Comparison of ENCODE assay signal across 12 cellular contexts in genomic region chr2:219286436-219287115, GRCh38. TPM values are rescaled to one million over a fixed set of nuclear protein-coding genes. Genes with fewer than 3 reads are reported as not detected.
DNase-seq lines count a peak whose midpoint lies in the region; ATAC-seq and TF ChIP-seq lines count a peak whose summit lies in the region.
"Had no signal": no experiment of that assay in that cellular context is flagged by ENCODE, and none has a peak within 500 bp of the region (broad histone marks: within the 10 kb centered on the region; RNA-seq: fewer than 3 reads in every experiment).

No MANE protein-coding gene starts in this region.

- H3K27ac ChIP-seq in PC-9: no peak overlapping the region

- CTCF ChIA-PET in Calu3 (lab: Charles Lee): no interaction called here
- CTCF ChIA-PET in PC-9 (lab: Charles Lee): interaction anchor here (1.0 kb wide), 1 partner anchor 101 kb away, joined by 3 read pairs; no protein-coding TSS in a partner anchor

- BruUV-seq in Calu3 (replicated peaks; lab: Mats Ljungman, UMichigan) (TSS peak; percentile 6), PC-9 (replicated peaks; lab: Mats Ljungman, UMichigan) (TSS peak; percentile 6)

- no peak overlapping the region for H3K4me2 ChIP-seq in PC-9
- H3K4me2 ChIP-seq: SK-N-SH had no signal

- in situ Hi-C loops in G401 (cut with HindIII; ENCODE audit: low sequenced_read_pairs): no loop called here

- POLR2A ChIA-PET in PC-9 (lab: Charles Lee; ENCODE audit: unreplicated experiment): interaction anchor here (0.6 to 0.9 kb wide), 3 partner anchors 12 to 995 kb away, joined by 4 to 7 read pairs (median 4); no protein-coding TSS in a partner anchor

- H3K4me3 Mint-ChIP-seq in Calu3 (ENCODE audit: low read depth, unreplicated experiment): no peak overlapping the region

- no peaks in the 10 kb centered on the region for H3K27me3 ChIP-seq in PC-9 (ENCODE audit: insufficient read depth, low read depth)
- H3K27me3 ChIP-seq: heart left ventricle had no signal

- no peaks in the 10 kb centered on the region for H3K9me2 ChIP-seq in PC-9 (ENCODE audit: insufficient read depth)
- H3K9me2 ChIP-seq: SK-N-SH had no signal

- no peaks in the 10 kb centered on the region for H3K79me2 ChIP-seq in PC-9 (ENCODE audit: low read depth)

- intact Hi-C loops in Calu3 (cut with micrococcal nuclease; ENCODE audit: unreplicated experiment) (no loop called here), PC-9 (cut with micrococcal nuclease; ENCODE audit: unreplicated experiment) (loop anchor here (2.0 kb wide), 1 partner anchor 58 kb away; the partner anchor contains the start of genes ANKZF1 and ATG9A), sciatic nerve (cut with DNase I) (no loop called here), left colon (cut with DNase I, micrococcal nuclease) (no loop called here)

- no peaks in the 10 kb centered on the region for H3K9me3 Mint-ChIP-seq in Calu3 (ENCODE audit: low read depth, unreplicated experiment)
- H3K9me3 Mint-ChIP-seq: activated T-helper 2 cell treated with anti-CD3 and anti-CD28 coated beads, Interferon-gamma antibody, Interleukin-2, Interleukin-4, amounts not matched to agents 10 μg/mL and 5 μg/mL and 100 μg/mL, durations not matched to agents 14 hours and 24 hours and 36 hours had no signal

- no peaks in the 10 kb centered on the region for H4K20me1 ChIP-seq in PC-9 (ENCODE audit: insufficient read depth)

- H3K36me3 ChIP-seq in PC-9 (ENCODE audit: low read depth): no peaks in the 10 kb centered on the region

- TF ChIP-seq CTCF in Calu3 (IDR thresholded peaks at IDR 0.05; ENCODE audit: unreplicated experiment) (no peak), PC-9 (conservative IDR thresholded peaks at IDR 0.05) (no peak), fibroblast of mammary gland (conservative IDR thresholded peaks at IDR 0.05; ENCODE audit: control insufficient read depth, insufficient read depth, low read depth, low read length) (no peak)

- H3K27me3 Mint-ChIP-seq in Calu3 (ENCODE audit: unreplicated experiment): peaks cover 10% of the 10 kb centered on the region

- ATAC-seq in sciatic nerve (peak; percentile 29), left colon (no peak), GM19397 (IDR thresholded peaks at IDR 0.05; ENCODE audit: unreplicated experiment) (no peak), GM18861 (IDR thresholded peaks at IDR 0.05; ENCODE audit: unreplicated experiment) (no peak)

- no peak overlapping the region for H3K27ac Mint-ChIP-seq in Calu3 (ENCODE audit: unreplicated experiment)
- H3K27ac Mint-ChIP-seq: activated T-helper 2 cell treated with anti-CD3 and anti-CD28 coated beads, Interferon-gamma antibody, Interleukin-2, Interleukin-4, amounts not matched to agents 10 μg/mL and 5 μg/mL and 100 μg/mL, durations not matched to agents 14 hours and 24 hours and 36 hours had no signal

- peaks cover 7% of the 10 kb centered on the region for H3K4me1 Mint-ChIP-seq in Calu3 (ENCODE audit: low read depth, unreplicated experiment)

- H2AFZ ChIP-seq in PC-9: no peak overlapping the region

- no peak for DNase-seq in Calu3
- peak in 1 of 2 experiments; percentile 86 for DNase-seq in PC-9
- DNase-seq in fibroblast of mammary gland (ENCODE audit: low read depth): peak; percentile 27
- DNase-seq in sciatic nerve (ENCODE audit: low spot score): peak; percentile 80
- no peak for DNase-seq in G401 (ENCODE audit: low spot score)
- no peak for DNase-seq in left colon
- DNase-seq: retina had no signal

- no peaks in the 10 kb centered on the region for H3K9me3 ChIP-seq in PC-9 (ENCODE audit: insufficient read depth, low read depth)
- H3K9me3 ChIP-seq: heart left ventricle, SK-N-SH had no signal

- peaks cover 12% of the 10 kb centered on the region for H3K4me1 ChIP-seq in PC-9 (replicated peaks; ENCODE audit: insufficient read depth)

- H3K4me3 ChIP-seq in PC-9 (no peak overlapping the region), fibroblast of mammary gland (ENCODE audit: control insufficient read depth, low read depth, low read length) (no peak overlapping the region)
- H3K4me3 ChIP-seq: heart left ventricle had no signal

- H3K36me3 Mint-ChIP-seq in Calu3 (ENCODE audit: insufficient read depth, unreplicated experiment): peaks cover 8% of the 10 kb centered on the region

- peaks cover 4% of the 10 kb centered on the region; the same call in 1 of the 2 replicates for H3F3A ChIP-seq in PC-9 (ENCODE audit: insufficient read depth, low read depth)

RNA-seq across cellular contexts. Expression of gene DNAJB2, which starts 7.4 kb away (rescaled TPM):
- total RNA-seq in Calu3 (2022) (55.1 and 68.2 TPM in 2 replicates), PC-9 (2021) (38.5 and 47.5 TPM in 2 replicates), sciatic nerve (120 TPM), left colon (10 to 100 TPM; 64.2 to 67.6 TPM)
- 119 and 123 TPM in 2 replicates for total RNA-seq in G401 (2014; rRNA removed; shearing (Covaris generic))

RNA-seq across cellular contexts. Expression of gene PTPRN, which starts 22.6 kb away (rescaled TPM):
- total RNA-seq in Calu3 (2022): not detected in 2 replicates
- total RNA-seq in PC-9 (2021): not detected in 2 replicates
- 0.58 TPM for total RNA-seq in sciatic nerve
- 0.18 and 0.71 TPM in 2 replicates for total RNA-seq in G401 (2014; rRNA removed; shearing (Covaris generic))
- total RNA-seq in left colon: 1 to 10 TPM; 1.9 to 2.3 TPM

RNA-seq across cellular contexts. Expression of gene TUBA4A, which starts 32.9 kb away (rescaled TPM):
- total RNA-seq in Calu3 (2022): 68.8 and 97.9 TPM in 2 replicates
- 118 and 157 TPM in 2 replicates for total RNA-seq in PC-9 (2021)
- 12.5 TPM for total RNA-seq in sciatic nerve
- total RNA-seq in G401 (2014; rRNA removed; shearing (Covaris generic)): 0.68 and 5.0 TPM in 2 replicates
- total RNA-seq in left colon: 10 to 100 TPM; 60.2 to 83.1 TPM

RNA-seq across cellular contexts. Expression of gene TUBA4B, which starts 33.5 kb away (rescaled TPM):
- total RNA-seq in Calu3 (2022): not detected in 2 replicates
- total RNA-seq in PC-9 (2021): not detected in 2 replicates
- not detected for total RNA-seq in sciatic nerve
- total RNA-seq in G401 (2014; rRNA removed; shearing (Covaris generic)): not detected in 2 replicates
- not detected for total RNA-seq in left colon
- total RNA-seq: activated T-helper 2 cell treated with anti-CD3 and anti-CD28 coated beads, Interferon-gamma antibody, Interleukin-2, Interleukin-4, amounts not matched to agents 10 μg/mL and 5 μg/mL and 100 μg/mL, durations not matched to agents 14 hours and 24 hours and 36 hours; heart left ventricle had no signal

RNA-seq across cellular contexts. Expression of gene STK16, which starts 41.3 kb away (rescaled TPM):
- total RNA-seq in Calu3 (2022) (26.7 and 27.0 TPM in 2 replicates), PC-9 (2021) (39.6 and 47.2 TPM in 2 replicates), sciatic nerve (16.5 TPM), left colon (10 to 100 TPM; 41.9 to 42.5 TPM)
- total RNA-seq in G401 (2014; rRNA removed; shearing (Covaris generic)): 26.4 and 38.1 TPM in 2 replicates

Comparison
In these comparisons a context has a peak if more than half of its experiments do, and no peak if none do; other contexts are left out.
1. DNase-seq: peak in fibroblast of mammary gland (single experiment) and sciatic nerve (single experiment); none in Calu3 (single experiment), G401 (single experiment) and left colon (0 of 2).